In genomic region chr1:1677718-1678580, GRCh38 we compare ENCODE assay signal across 9 cellular contexts. TPM values are rescaled to one million over a fixed set of nuclear protein-coding genes. Genes with fewer than 3 reads are reported as not detected.
DNase-seq lines count a peak whose midpoint lies in the region; ATAC-seq and TF ChIP-seq lines count a peak whose summit lies in the region.
"Had no signal": no experiment of that assay in that cellular context is flagged by ENCODE, and none has a peak within 500 bp of the region (broad histone marks: within the 10 kb centered on the region; RNA-seq: fewer than 3 reads in every experiment).

No MANE protein-coding gene starts in this region.

- H3K4me3 Mint-ChIP-seq in activated CD8-positive, alpha-beta T cell treated with anti-CD3 and anti-CD28 coated beads, Interleukin-2, amount 10 ng/mL, durations not matched to agents 7 days and 5 days = peak overlapping the region; percentile 89

- peak; percentile 70 for DNase-seq in activated CD8-positive, alpha-beta T cell treated with anti-CD3 and anti-CD28 coated beads, Interleukin-2, amount 10 ng/mL, durations not matched to agents 7 days and 5 days
- DNase-seq in hepatocyte (ENCODE audit: low spot score) = peak; percentile 8
- DNase-seq in stomach = no peak
- no peak for DNase-seq in amniotic stem cell (lab: John Stamatoyannopoulos, UW)
- no peak for DNase-seq in ascending aorta (ENCODE audit: low spot score in 2 of 2)
- no peak for DNase-seq in Ammon's horn (ENCODE audit: low spot score)

- H3K4me1 ChIP-seq in hepatocyte (ENCODE audit: insufficient read depth) (peaks cover 2% of the 10 kb centered on the region), stomach (peaks cover 21 to 44% (median 36%) of the 10 kb centered on the region in 4 donors), ascending aorta (no peaks in the 10 kb centered on the region)

- H3K27me3 Mint-ChIP-seq in activated CD8-positive, alpha-beta T cell treated with anti-CD3 and anti-CD28 coated beads, Interleukin-2, amount 10 ng/mL, durations not matched to agents 7 days and 5 days (ENCODE audit: low read depth) = no peaks in the 10 kb centered on the region

- H3K4me2 ChIP-seq in hepatocyte = peak overlapping the region; percentile 15

- TF ChIP-seq CTCF in hepatocyte (IDR thresholded peaks at IDR 0.05; ENCODE audit: poor library complexity) (no peak), stomach (IDR thresholded peaks at IDR 0.05) (no peak), ascending aorta (IDR thresholded peaks at IDR 0.05) (no peak)

- H3K27me3 ChIP-seq in hepatocyte = no peaks in the 10 kb centered on the region
- H3K27me3 ChIP-seq in stomach = no peaks in the 10 kb centered on the region
- no peaks in the 10 kb centered on the region for H3K27me3 ChIP-seq in ascending aorta
- H3K27me3 ChIP-seq: pancreas had no signal

- H3K36me3 Mint-ChIP-seq in activated CD8-positive, alpha-beta T cell treated with anti-CD3 and anti-CD28 coated beads, Interleukin-2, amount 10 ng/mL, durations not matched to agents 7 days and 5 days (ENCODE audit: low read depth) = peaks cover 19% of the 10 kb centered on the region

- no peaks in the 10 kb centered on the region for H3K9me3 ChIP-seq in hepatocyte (ENCODE audit: low read depth)
- H3K9me3 ChIP-seq in stomach = no peaks in the 10 kb centered on the region
- no peaks in the 10 kb centered on the region for H3K9me3 ChIP-seq in ascending aorta
- H3K9me3 ChIP-seq: pancreas had no signal

- no peak for TF ChIP-seq EP300 in stomach (IDR thresholded peaks at IDR 0.05)

- intact Hi-C loops in stomach (cut with DNase I; ENCODE audit: low total_unique reads) = no loop called here
- intact Hi-C loops in ascending aorta (cut with DNase I) = no loop called here

- H3K9me3 Mint-ChIP-seq in activated CD8-positive, alpha-beta T cell treated with anti-CD3 and anti-CD28 coated beads, Interleukin-2, amount 10 ng/mL, durations not matched to agents 7 days and 5 days (ENCODE audit: insufficient read depth) = no peaks in the 10 kb centered on the region

- H3K27ac ChIP-seq in hepatocyte (peak overlapping the region; percentile 41), stomach (peak overlapping the region; percentile 32 to 72 (median 67)), ascending aorta (no peak overlapping the region)

- no peaks in the 10 kb centered on the region for H3K9me2 ChIP-seq in hepatocyte (replicated peaks; ENCODE audit: insufficient read depth)

- TF ChIP-seq POLR2A in stomach (IDR thresholded peaks at IDR 0.05) = no peak

- 97% methylated on average over 36 of the region's 39 CpGs for WGBS in hepatocyte (ENCODE audit: low lambda C conversion rate, missing lambda C conversion rate)
- WGBS in stomach, 5 donors = 59 to 75% (median 71%) methylated on average over 39 of the region's 39 CpGs

- peak overlapping the region; percentile 98 for H3K27ac Mint-ChIP-seq in activated CD8-positive, alpha-beta T cell treated with anti-CD3 and anti-CD28 coated beads, Interleukin-2, amount 10 ng/mL, durations not matched to agents 7 days and 5 days

- H4K20me1 ChIP-seq in hepatocyte (ENCODE audit: insufficient read depth, poor library complexity, severe bottlenecking) = peaks cover 27% of the 10 kb centered on the region

- CTCF ChIA-PET in activated CD8-positive, alpha-beta T cell treated with anti-CD3 and anti-CD28 coated beads, Interleukin-2, amount 10 ng/mL, durations not matched to agents 7 days and 5 days (lab: Charles Lee) = interaction anchor here (0.7 to 2.2 kb wide), 17 partner anchors 9 to 231 kb away, joined by 3 to 20 read pairs (median 4); partner anchors contain the start of gene MIB2

- POLR2A ChIA-PET in activated CD8-positive, alpha-beta T cell treated with anti-CD3 and anti-CD28 coated beads, Interleukin-2, amount 10 ng/mL, durations not matched to agents 7 days and 5 days (lab: Charles Lee) = interaction anchor here (0.6 to 2.1 kb wide), 9 partner anchors 8 to 302 kb away, joined by 3 to 10 read pairs (median 3); partner anchors contain the start of genes AURKAIP1 and MIB2

- no peak overlapping the region for H2AFZ ChIP-seq in hepatocyte

- H3K4me3 ChIP-seq in hepatocyte (no peak overlapping the region), stomach (peak overlapping the region in 1 of 4 donors; percentile 13), ascending aorta (no peak overlapping the region)
- H3K4me3 ChIP-seq: pancreas had no signal

- ATAC-seq in GM19328 (IDR thresholded peaks at IDR 0.05; ENCODE audit: unreplicated experiment) (peak; percentile 52), HG03196 (IDR thresholded peaks at IDR 0.05; ENCODE audit: unreplicated experiment) (peak; percentile 65)
- ATAC-seq in activated CD8-positive, alpha-beta T cell treated with anti-CD3 and anti-CD28 coated beads, Interleukin-2, amount 10 ng/mL, durations not matched to agents 7 days and 5 days = peak; percentile 69

- H3K79me2 ChIP-seq in hepatocyte = peaks cover 53% of the 10 kb centered on the region

- H3K4me1 Mint-ChIP-seq in activated CD8-positive, alpha-beta T cell treated with anti-CD3 and anti-CD28 coated beads, Interleukin-2, amount 10 ng/mL, durations not matched to agents 7 days and 5 days (ENCODE audit: low read depth) = peaks cover 26% of the 10 kb centered on the region

- H3K36me3 ChIP-seq in hepatocyte (replicated peaks; ENCODE audit: insufficient read depth, low read depth) = no peaks in the 10 kb centered on the region
- peaks cover 0 to 32% (median 12%) of the 10 kb centered on the region in 4 donors for H3K36me3 ChIP-seq in stomach
- peaks cover 0 to 11% of the 10 kb centered on the region in 2 donors for H3K36me3 ChIP-seq in ascending aorta
- H3K36me3 ChIP-seq: pancreas had no signal

RNA-seq across cellular contexts. Expression of gene SLC35E2B, which starts 14.6 kb away (rescaled TPM):
- 10 to 100 TPM; 39.6 to 40.7 TPM for total RNA-seq in activated CD8-positive, alpha-beta T cell treated with anti-CD3 and anti-CD28 coated beads, Interleukin-2, amount 10 ng/mL, durations not matched to agents 7 days and 5 days
- total RNA-seq in hepatocyte = 46.7 and 48.2 TPM in 2 replicates
- 27.5 and 29.2 TPM in 2 replicates for polyA plus RNA-seq in hepatocyte
- total RNA-seq in stomach = 100 to 1,000 TPM in 1 of 5 donors, 10 to 100 TPM in 4; 16.9 to 105 (median 64.5) TPM
- polyA plus RNA-seq in stomach = 10 to 100 TPM; 11.2 to 16.7 (median 11.3) TPM
- 43.7 TPM for total RNA-seq in ascending aorta

RNA-seq across cellular contexts. Expression of gene CDK11B, which starts 19.1 kb away (rescaled TPM):
- 10 to 100 TPM; 35.4 to 39.5 TPM for total RNA-seq in activated CD8-positive, alpha-beta T cell treated with anti-CD3 and anti-CD28 coated beads, Interleukin-2, amount 10 ng/mL, durations not matched to agents 7 days and 5 days
- 7.5 and 10.1 TPM in 2 replicates for total RNA-seq in hepatocyte
- 15.3 and 21.3 TPM in 2 replicates for polyA plus RNA-seq in hepatocyte
- total RNA-seq in stomach = 10 to 100 TPM in 4 of 5 donors, 1 to 10 TPM in 1; 9.0 to 62.6 (median 29.3) TPM
- polyA plus RNA-seq in stomach = 10 to 100 TPM; 21.6 to 37.4 (median 27.9) TPM
- 24.8 TPM for total RNA-seq in ascending aorta

RNA-seq across cellular contexts. Expression of gene MMP23B, which starts 46.0 kb away (rescaled TPM):
- total RNA-seq in activated CD8-positive, alpha-beta T cell treated with anti-CD3 and anti-CD28 coated beads, Interleukin-2, amount 10 ng/mL, durations not matched to agents 7 days and 5 days = 1 to 10 TPM; 1.7 to 2.0 TPM
- total RNA-seq in hepatocyte (48.0 and 73.4 TPM in 2 replicates), stomach (100 to 1,000 TPM in 1 of 5 donors, 10 to 100 TPM in 4; 15.1 to 111 (median 19.3) TPM), ascending aorta (71.3 TPM)
- polyA plus RNA-seq in hepatocyte (136 and 184 TPM in 2 replicates), stomach (10 to 100 TPM in 2 of 3 donors, 1 to 10 TPM in 1; 5.5 to 16.2 (median 12.7) TPM)

RNA-seq across cellular contexts. Expression of gene CDK11A, which starts 46.2 kb away (rescaled TPM):
- total RNA-seq in activated CD8-positive, alpha-beta T cell treated with anti-CD3 and anti-CD28 coated beads, Interleukin-2, amount 10 ng/mL, durations not matched to agents 7 days and 5 days = 10 to 100 TPM; 83.6 to 85.8 TPM
- 9.2 and 19.5 TPM in 2 replicates for total RNA-seq in hepatocyte
- polyA plus RNA-seq in hepatocyte = 30.9 and 41.6 TPM in 2 replicates
- 100 to 1,000 TPM in 3 of 5 donors, 10 to 100 TPM in 2; 46.1 to 233 (median 126) TPM for total RNA-seq in stomach
- polyA plus RNA-seq in stomach = 10 to 100 TPM; 27.3 to 68.7 (median 31.6) TPM
- total RNA-seq in ascending aorta = 150 TPM

Comparison
In these comparisons a context has a peak if more than half of its experiments do, and no peak if none do; other contexts are left out.
1. DNase-seq: peak in activated CD8-positive, alpha-beta T cell treated with anti-CD3 and anti-CD28 coated beads, Interleukin-2, amount 10 ng/mL, durations not matched to agents 7 days and 5 days (single experiment) and hepatocyte (single experiment); none in stomach (single experiment), amniotic stem cell (single experiment), ascending aorta (0 of 2) and Ammon's horn (single experiment).
2. H3K27ac ChIP-seq: peak in hepatocyte (single experiment) and stomach (5 of 5); none in ascending aorta (0 of 2).
3. RNA of gene MMP23B, which starts 46.0 kb away (total RNA-seq): 48.0 to 73.4 TPM in hepatocyte, 71.3 TPM in ascending aorta (single experiment) and 15.1 to 111 TPM in stomach; 1.7 to 2.0 TPM in activated CD8-positive, alpha-beta T cell treated with anti-CD3 and anti-CD28 coated beads, Interleukin-2, amount 10 ng/mL, durations not matched to agents 7 days and 5 days; every median in the first group is over 4 times any median in the second.
4. Peak in every context shown above with its lines, with median percentiles within 50 percentile points of each other: ATAC-seq.